9 cellular contexts compared by ENCODE assay signal in genomic region chr1:243264718-243265117, GRCh38. TPM values are rescaled to one million over a fixed set of nuclear protein-coding genes. Genes with fewer than 3 reads are reported as not detected.
DNase-seq lines count a peak whose midpoint lies in the region; ATAC-seq and TF ChIP-seq lines count a peak whose summit lies in the region.
"Had no signal": no experiment of that assay in that cellular context is flagged by ENCODE, and none has a peak within 500 bp of the region (broad histone marks: within the 10 kb centered on the region; RNA-seq: fewer than 3 reads in every experiment).

No MANE protein-coding gene starts in this region.

- no peak for TF ChIP-seq CTCF in chondrocyte (IDR thresholded peaks at IDR 0.05)
- TF ChIP-seq CTCF in progenitor cell of endocrine pancreas (IDR thresholded peaks at IDR 0.05; ENCODE audit: unreplicated experiment), result no peak

- 33 to 80% methylated on average over 1 of the region's 2 CpGs for WGBS in mesodermal cell (ENCODE audit: insufficient coverage in 2 of 2), 2 experiments

- H3K27me3 Mint-ChIP-seq in chondrocyte (ENCODE audit: low read depth), result no peaks in the 10 kb centered on the region
- no peaks in the 10 kb centered on the region for H3K27me3 Mint-ChIP-seq in progenitor cell of endocrine pancreas

- H3K36me3 Mint-ChIP-seq in chondrocyte (ENCODE audit: low read depth) (no peaks in the 10 kb centered on the region), progenitor cell of endocrine pancreas (ENCODE audit: insufficient read depth) (peaks cover 4% of the 10 kb centered on the region)

- peaks cover 55% of the 10 kb centered on the region for H3K4me1 ChIP-seq in mesodermal cell (ENCODE audit: control insufficient read depth, insufficient read depth, low read length, poor library complexity, severe bottlenecking)

- peak overlapping the region; percentile 4 for H3K27ac ChIP-seq in mesodermal cell (ENCODE audit: low read depth, low read length, severe bottlenecking)
- H3K27ac ChIP-seq: foreskin keratinocyte had no signal

- peaks cover 10% of the 10 kb centered on the region for H3K36me3 ChIP-seq in mesodermal cell (ENCODE audit: control insufficient read depth, insufficient read depth, low read length)

- H3K4me1 Mint-ChIP-seq in chondrocyte (ENCODE audit: low read depth) (peaks cover 46% of the 10 kb centered on the region), progenitor cell of endocrine pancreas (ENCODE audit: low read depth) (peaks cover 10% of the 10 kb centered on the region)

- no peaks in the 10 kb centered on the region for H3K9me3 ChIP-seq in mesodermal cell (ENCODE audit: control insufficient read depth, low read length)

- ATAC-seq in HG02870 (IDR thresholded peaks at IDR 0.05; ENCODE audit: unreplicated experiment) (no peak), HG02840 (IDR thresholded peaks at IDR 0.05; ENCODE audit: low FRiP score, unreplicated experiment) (no peak)
- ATAC-seq: foreskin keratinocyte had no signal

- DNase-seq in ELR (ENCODE audit: low read depth), result peak; percentile 91
- DNase-seq in NCI-H1436 (lab: John Stamatoyannopoulos, UW), result peak; percentile 44
- DNase-seq in chondrocyte (ENCODE audit: low spot score), result no peak
- no peak for DNase-seq in progenitor cell of endocrine pancreas (ENCODE audit: low spot score, unreplicated experiment)
- DNase-seq in COR-L47 (lab: John Stamatoyannopoulos, UW), result no peak

- no peak overlapping the region for H3K4me3 ChIP-seq in mesodermal cell (ENCODE audit: extremely low read depth, insufficient read depth, low read length, poor library complexity, severe bottlenecking)

- no peaks in the 10 kb centered on the region for H3K9me3 Mint-ChIP-seq in chondrocyte (ENCODE audit: low read depth)
- no peaks in the 10 kb centered on the region for H3K9me3 Mint-ChIP-seq in progenitor cell of endocrine pancreas (ENCODE audit: low read depth)

- H3K4me3 Mint-ChIP-seq in chondrocyte (ENCODE audit: unreplicated experiment) (no peak overlapping the region), progenitor cell of endocrine pancreas (ENCODE audit: low read depth) (no peak overlapping the region)

- peak overlapping the region; percentile 4 for H3K27ac Mint-ChIP-seq in chondrocyte (ENCODE audit: unreplicated experiment)
- H3K27ac Mint-ChIP-seq in progenitor cell of endocrine pancreas, result no peak overlapping the region

RNA-seq across cellular contexts. Expression of gene SDCCAG8, which starts 8.9 kb away (rescaled TPM):
- 19.8 to 26.5 TPM (median 24.9 TPM) in 3 replicates for total RNA-seq in chondrocyte
- 28.8 TPM for polyA plus RNA-seq in mesodermal cell (2013, experiment 1 of 2)
- 23.2 TPM for polyA plus RNA-seq in mesodermal cell (2013, experiment 2 of 2)
- total RNA-seq in progenitor cell of endocrine pancreas, result 31.6 and 38.9 TPM in 2 replicates

RNA-seq across cellular contexts. Expression of gene CEP170, which starts 9.6 kb away (rescaled TPM):
- total RNA-seq in chondrocyte (101 to 109 TPM (median 108 TPM) in 3 replicates), progenitor cell of endocrine pancreas (80.1 and 83.1 TPM in 2 replicates)
- 131 TPM for polyA plus RNA-seq in mesodermal cell (2013, experiment 1 of 2)
- 126 TPM for polyA plus RNA-seq in mesodermal cell (2013, experiment 2 of 2)

Comparison
In these comparisons a context has a peak if more than half of its experiments do, and no peak if none do; other contexts are left out.
1. DNase-seq: peak in ELR (single experiment) and NCI-H1436 (single experiment); none in chondrocyte (single experiment), progenitor cell of endocrine pancreas (single experiment) and COR-L47 (single experiment).